Comparison of ENCODE assay signal across 17 cellular contexts in the genomic region with DNA sequence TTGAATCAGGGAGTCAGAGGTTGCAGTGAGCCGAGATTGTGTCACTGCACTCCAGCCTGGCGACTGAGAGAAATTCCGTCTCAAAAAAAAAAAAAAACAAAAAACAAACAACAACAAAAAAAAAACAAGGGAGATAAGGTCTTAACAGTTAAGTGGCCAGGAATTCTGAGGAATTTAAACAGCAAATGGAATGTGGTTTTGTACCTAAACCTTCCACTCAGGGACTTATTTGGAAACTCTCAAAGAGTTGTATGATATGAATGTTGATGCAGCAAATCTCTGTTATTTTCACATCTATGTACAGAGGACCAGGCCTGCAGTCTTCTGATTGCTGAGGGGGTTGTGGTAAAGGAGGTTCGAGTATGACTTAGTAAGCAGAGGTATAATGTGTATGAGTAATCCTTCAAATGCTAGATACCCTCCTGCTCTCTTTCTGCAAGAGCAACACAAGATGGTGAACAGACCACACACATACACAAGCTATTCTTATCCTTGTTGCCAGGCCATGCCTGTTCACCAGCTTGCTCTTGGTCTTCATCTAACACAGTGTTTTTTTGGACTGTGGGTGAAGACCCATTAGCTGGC.
DNase-seq lines count a peak whose midpoint lies in the region; ATAC-seq and TF ChIP-seq lines count a peak whose summit lies in the region.
"Had no signal": no experiment of that assay in that cellular context is flagged by ENCODE, and none has a peak within 500 bp of the region (broad histone marks: within the 10 kb centered on the region; RNA-seq: fewer than 3 reads in every experiment).

No MANE protein-coding gene starts in this region.

- H3K9me3 Mint-ChIP-seq in activated naive CD4-positive, alpha-beta T cell treated with anti-CD3 and anti-CD28 coated beads, Interleukin-2, amount 50 U/mL, for 72 hours: no peaks in the 10 kb centered on the region
- no peaks in the 10 kb centered on the region for H3K9me3 Mint-ChIP-seq in stimulated activated effector memory CD8-positive, alpha-beta T cell treated with anti-CD3 and anti-CD28 coated beads, Interleukin-12 subunit alpha, Interleukin-12 subunit beta, amount 100 ng/mL, for 72 hours
- H3K9me3 Mint-ChIP-seq: activated CD4-positive, alpha-beta memory T cell treated with anti-CD3 and anti-CD28 coated beads, Interleukin-2, amount 10 ng/mL, durations not matched to agents 7 days and 5 days had no signal

- no peaks in the 10 kb centered on the region for H3K4me1 Mint-ChIP-seq in stimulated activated effector memory CD8-positive, alpha-beta T cell treated with anti-CD3 and anti-CD28 coated beads, Interleukin-12 subunit alpha, Interleukin-12 subunit beta, amount 100 ng/mL, for 72 hours
- H3K4me1 Mint-ChIP-seq: activated CD4-positive, alpha-beta memory T cell treated with anti-CD3 and anti-CD28 coated beads, Interleukin-2, amount 10 ng/mL, durations not matched to agents 7 days and 5 days had no signal

- H3K4me3 ChIP-seq in SJSA1 (no peak overlapping the region), fibroblast of pulmonary artery (replicated peaks; ENCODE audit: low read depth, low read length) (no peak overlapping the region)
- H3K4me3 ChIP-seq: K562, spleen, suprapubic skin had no signal

- H3K4me3 Mint-ChIP-seq in stimulated activated effector memory CD8-positive, alpha-beta T cell treated with anti-CD3 and anti-CD28 coated beads, Interleukin-12 subunit alpha, Interleukin-12 subunit beta, amount 100 ng/mL, for 72 hours: no peak overlapping the region
- H3K4me3 Mint-ChIP-seq: activated CD4-positive, alpha-beta memory T cell treated with anti-CD3 and anti-CD28 coated beads, Interleukin-2, amount 10 ng/mL, durations not matched to agents 7 days and 5 days had no signal

- no peaks in the 10 kb centered on the region for H3K36me3 ChIP-seq in SJSA1
- H3K36me3 ChIP-seq: neutrophil, suprapubic skin had no signal

- H3K27ac ChIP-seq in SJSA1: peak overlapping the region; percentile 79
- H3K27ac ChIP-seq: neutrophil, spleen, suprapubic skin had no signal

- TF ChIP-seq CTCF in fibroblast of pulmonary artery (IDR thresholded peaks at IDR 0.05; ENCODE audit: low read length, missing control alignments): no peak

- H3K9me3 ChIP-seq in SJSA1 (replicated peaks): no peaks in the 10 kb centered on the region
- H3K9me3 ChIP-seq: neutrophil, spleen, suprapubic skin had no signal

- H3K36me3 Mint-ChIP-seq in activated naive CD4-positive, alpha-beta T cell treated with anti-CD3 and anti-CD28 coated beads, Interleukin-2, amount 50 U/mL, for 72 hours: no peaks in the 10 kb centered on the region
- H3K36me3 Mint-ChIP-seq in stimulated activated effector memory CD8-positive, alpha-beta T cell treated with anti-CD3 and anti-CD28 coated beads, Interleukin-12 subunit alpha, Interleukin-12 subunit beta, amount 100 ng/mL, for 72 hours: no peaks in the 10 kb centered on the region

- DNase-seq in activated naive CD4-positive, alpha-beta T cell treated with anti-CD3 and anti-CD28 coated beads, Interleukin-2, amount 50 U/mL, for 72 hours (ENCODE audit: low spot score in 2 of 2): no peak
- DNase-seq in activated naive CD4-positive, alpha-beta T cell treated with anti-CD3 and anti-CD28 coated beads, Interleukin-2, amount 50 U/mL, for 16 hours: no peak
- DNase-seq in SJSA1 (ENCODE audit: low read depth in 1 of 2, low spot score in 2 of 2) (peak; percentile 82 to 92), fibroblast of pulmonary artery (ENCODE audit: low read depth) (peak; percentile 48), DMS79 (lab: John Stamatoyannopoulos, UW) (no peak)
- no peak for DNase-seq in stimulated activated effector memory CD8-positive, alpha-beta T cell treated with anti-CD3 and anti-CD28 coated beads, Interleukin-12 subunit alpha, Interleukin-12 subunit beta, amount 100 ng/mL, for 72 hours (ENCODE audit: low spot score in 2 of 2)
- DNase-seq: activated CD4-positive, alpha-beta memory T cell treated with anti-CD3 and anti-CD28 coated beads, Interleukin-2, amount 10 ng/mL, durations not matched to agents 7 days and 5 days; NCI-H146; NCI-H526; spleen; T-helper 9 cell had no signal

- H3K27ac Mint-ChIP-seq in activated naive CD4-positive, alpha-beta T cell treated with anti-CD3 and anti-CD28 coated beads, Interleukin-2, amount 50 U/mL, for 72 hours: no peak overlapping the region
- H3K27ac Mint-ChIP-seq in stimulated activated effector memory CD8-positive, alpha-beta T cell treated with anti-CD3 and anti-CD28 coated beads, Interleukin-12 subunit alpha, Interleukin-12 subunit beta, amount 100 ng/mL, for 72 hours: no peak overlapping the region
- H3K27ac Mint-ChIP-seq: activated CD4-positive, alpha-beta memory T cell treated with anti-CD3 and anti-CD28 coated beads, Interleukin-2, amount 10 ng/mL, durations not matched to agents 7 days and 5 days had no signal

- H3K27me3 ChIP-seq in SJSA1 (replicated peaks): no peaks in the 10 kb centered on the region
- H3K27me3 ChIP-seq: neutrophil, spleen, suprapubic skin had no signal

- peaks cover 30% of the 10 kb centered on the region for H3K4me1 ChIP-seq in SJSA1 (replicated peaks)
- H3K4me1 ChIP-seq: spleen, suprapubic skin had no signal

- ATAC-seq in activated naive CD4-positive, alpha-beta T cell treated with anti-CD3 and anti-CD28 coated beads, Interleukin-2, amount 50 U/mL, for 72 hours: peak; percentile 41 to 82
- peak; percentile 82 for ATAC-seq in stimulated activated effector memory CD8-positive, alpha-beta T cell treated with anti-CD3 and anti-CD28 coated beads, Interleukin-12 subunit alpha, Interleukin-12 subunit beta, amount 100 ng/mL, for 72 hours
- no peak for ATAC-seq in HG03442 (IDR thresholded peaks at IDR 0.05; ENCODE audit: unreplicated experiment)
- ATAC-seq in GM18520 (IDR thresholded peaks at IDR 0.05; ENCODE audit: unreplicated experiment): no peak
- ATAC-seq: K562, Right ventricle myocardium inferior had no signal

Comparison
In these comparisons a context has a peak if more than half of its experiments do, and no peak if none do; other contexts are left out.
1. ATAC-seq: peak in activated naive CD4-positive, alpha-beta T cell treated with anti-CD3 and anti-CD28 coated beads, Interleukin-2, amount 50 U/mL, for 72 hours (2 of 2) and stimulated activated effector memory CD8-positive, alpha-beta T cell treated with anti-CD3 and anti-CD28 coated beads, Interleukin-12 subunit alpha, Interleukin-12 subunit beta, amount 100 ng/mL, for 72 hours (single experiment); none in HG03442 (single experiment) and GM18520 (single experiment).
2. DNase-seq: peak in SJSA1 (2 of 2) and fibroblast of pulmonary artery (single experiment); none in activated naive CD4-positive, alpha-beta T cell treated with anti-CD3 and anti-CD28 coated beads, Interleukin-2, amount 50 U/mL, for 72 hours (0 of 2), activated naive CD4-positive, alpha-beta T cell treated with anti-CD3 and anti-CD28 coated beads, Interleukin-2, amount 50 U/mL, for 16 hours (single experiment), stimulated activated effector memory CD8-positive, alpha-beta T cell treated with anti-CD3 and anti-CD28 coated beads, Interleukin-12 subunit alpha, Interleukin-12 subunit beta, amount 100 ng/mL, for 72 hours (0 of 2) and DMS79 (single experiment).